4 cellular contexts compared by ENCODE assay signal in genomic region chr5:134374234-134374633, GRCh38.
TF ChIP-seq lines count a peak whose summit lies in the region.

No MANE protein-coding gene starts in this region.

TF ChIP-seq in SK-N-SH, 30 proteins besides CTCF, POLR2A, EP300 and RAD21:
- TF ChIP-seq CHD2 (IDR thresholded peaks at IDR 0.05; ENCODE audit: low read length, partially characterized antibody) (no peak), MAX (IDR thresholded peaks at IDR 0.05; ENCODE audit: low read depth) (no peak), RCOR1 (IDR thresholded peaks at IDR 0.05; ENCODE audit: low read length) (no peak), SIN3A (IDR thresholded peaks at IDR 0.05; ENCODE audit: borderline replicate concordance, low read depth, low read length) (no peak), FOXM1 (IDR thresholded peaks at IDR 0.05; ENCODE audit: low read depth) (no peak), IRF3 (IDR thresholded peaks at IDR 0.05; ENCODE audit: low read depth, low read length) (no peak), NRF1 (IDR thresholded peaks at IDR 0.05; ENCODE audit: low read depth, low read length) (no peak), GATA2 (CRISPR knock-in tag; IDR thresholded peaks at IDR 0.05) (no peak), MXI1 (IDR thresholded peaks at IDR 0.05; ENCODE audit: low read depth, low read length) (no peak), FOSL2 (IDR thresholded peaks at IDR 0.05; ENCODE audit: borderline replicate concordance, low read depth) (no peak), MEF2A (IDR thresholded peaks at IDR 0.05; ENCODE audit: borderline replicate concordance, low read depth) (no peak), USF1 (IDR thresholded peaks at IDR 0.05; ENCODE audit: borderline replicate concordance, low read depth) (no peak), NFIC (IDR thresholded peaks at IDR 0.05; ENCODE audit: borderline replicate concordance) (no peak), USF2 (IDR thresholded peaks at IDR 0.05; ENCODE audit: borderline replicate concordance, low read depth, low read length) (no peak), POLR2AphosphoS5 (IDR thresholded peaks at IDR 0.05; ENCODE audit: low read depth, low read length) (no peak)

TF ChIP-seq in SK-N-SH treated with all-trans-retinoic acid at 6 μM for 48 hours, 23 proteins besides CTCF, POLR2A, EP300 and RAD21:
- TF ChIP-seq TSHZ2 (CRISPR knock-in tag; IDR thresholded peaks at IDR 0.05): no peak
TF ChIP-seq in SK-N-SH treated with all-trans-retinoic acid at 6 μM for 48 hours: peak in this region for 0.

TF ChIP-seq in IMR-90, 13 proteins besides CTCF, POLR2A, EP300 and RAD21:
- TF ChIP-seq MXI1 (IDR thresholded peaks at IDR 0.05; ENCODE audit: borderline replicate concordance, low read depth, low read length) (no peak), RFX5 (IDR thresholded peaks at IDR 0.05; ENCODE audit: low read depth, low read length) (no peak), ELK1 (IDR thresholded peaks at IDR 0.05; ENCODE audit: borderline replicate concordance, low read depth, low read length) (no peak), RCOR1 (IDR thresholded peaks at IDR 0.05; ENCODE audit: insufficient replicate concordance, low read length) (no peak), NFE2L2 (IDR thresholded peaks at IDR 0.05; ENCODE audit: low read depth, low read length) (no peak), CEBPB (IDR thresholded peaks at IDR 0.05; ENCODE audit: low read depth, low read length) (no peak), USF2 (IDR thresholded peaks at IDR 0.05; ENCODE audit: low read depth, low read length) (no peak), BHLHE40 (IDR thresholded peaks at IDR 0.05; ENCODE audit: low read depth, low read length) (no peak), MAFK (IDR thresholded peaks at IDR 0.05; ENCODE audit: low read depth, low read length) (no peak), SMC3 (IDR thresholded peaks at IDR 0.05; ENCODE audit: low read depth, low read length) (no peak; the same call in 1 of the 2 replicates), FOS (IDR thresholded peaks at IDR 0.05; ENCODE audit: low read depth, low read length) (no peak)

TF ChIP-seq in neural cell, 6 proteins besides CTCF, POLR2A, EP300 and RAD21:
- TF ChIP-seq REST (IDR thresholded peaks at IDR 0.05; ENCODE audit: borderline replicate concordance) (no peak), SMC3 (conservative IDR thresholded peaks at IDR 0.05; ENCODE audit: poor library complexity) (no peak), EZH2 (IDR thresholded peaks at IDR 0.05; ENCODE audit: borderline replicate concordance, insufficient read depth, low read length, poor library complexity, severe bottlenecking) (no peak), POLR2AphosphoS5 (IDR thresholded peaks at IDR 0.05) (no peak), TAF1 (IDR thresholded peaks at IDR 0.05; ENCODE audit: low read depth) (no peak), MXI1 (conservative IDR thresholded peaks at IDR 0.05; ENCODE audit: poor library complexity, severe bottlenecking) (no peak)
